In the genomic region with DNA sequence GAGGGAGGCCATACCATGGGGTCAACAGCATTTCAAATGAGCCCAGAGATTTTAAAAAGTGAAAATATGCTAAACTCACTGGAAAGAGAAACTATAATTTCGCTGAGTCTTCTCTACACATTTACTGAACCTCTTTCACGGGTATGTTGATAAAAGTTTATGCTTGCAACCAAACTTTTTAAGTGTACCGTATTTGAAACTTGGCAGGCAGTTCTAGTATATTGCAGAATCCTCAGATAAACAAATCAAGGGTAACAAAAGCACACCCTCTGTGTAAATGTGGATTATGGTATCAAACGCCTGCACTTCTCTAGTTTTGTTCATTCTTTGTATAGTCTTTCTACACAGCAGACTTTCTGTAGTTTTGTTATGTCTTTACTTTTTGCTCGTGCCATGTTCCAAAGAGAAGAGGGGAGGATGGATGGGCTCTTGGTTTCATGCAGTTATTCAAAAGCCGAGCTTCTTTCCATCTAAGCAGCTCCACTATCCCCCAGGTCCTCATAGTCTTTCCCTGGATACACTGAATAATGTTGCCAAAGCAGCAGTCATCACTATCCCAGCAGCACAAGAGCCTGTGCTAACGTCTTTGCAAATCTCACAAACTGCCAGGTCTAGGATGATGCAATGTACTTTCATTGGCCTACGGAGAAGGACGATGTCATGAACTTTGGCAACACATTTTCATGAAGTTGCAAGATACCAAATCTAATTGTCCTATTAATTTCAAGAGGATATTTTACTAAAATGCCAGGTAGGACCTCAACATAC, we compare ENCODE assay signal across 15 cellular contexts.
DNase-seq lines count a peak whose midpoint lies in the region; ATAC-seq and TF ChIP-seq lines count a peak whose summit lies in the region.
"Had no signal": no experiment of that assay in that cellular context is flagged by ENCODE, and none has a peak within 500 bp of the region (broad histone marks: within the 10 kb centered on the region; RNA-seq: fewer than 3 reads in every experiment).

No MANE protein-coding gene starts in this region.

- H2AK5ac ChIP-seq in IMR-90 (ENCODE audit: low read depth, low read length), result no peak overlapping the region

- H2AK9ac ChIP-seq in IMR-90 (replicated peaks; ENCODE audit: low read depth, low read length, poor library complexity), result no peak overlapping the region

- H4K91ac ChIP-seq in IMR-90 (ENCODE audit: insufficient read depth, low read depth, low read length), result no peak overlapping the region

- H3K27ac ChIP-seq in IMR-90 (ENCODE audit: insufficient read depth, low read length), result no peak overlapping the region
- no peak overlapping the region for H3K27ac ChIP-seq in left lung
- H3K27ac ChIP-seq in stomach smooth muscle (ENCODE audit: low read length), result peak overlapping the region; percentile 37
- H3K27ac ChIP-seq in smooth muscle cell (ENCODE audit: low read depth), result no peak overlapping the region
- no peak overlapping the region for H3K27ac ChIP-seq in naive thymus-derived CD4-positive, alpha-beta T cell (ENCODE audit: low read depth, low read length)
- H3K27ac ChIP-seq: adrenal gland, C4-2B, pancreas, tibial nerve had no signal

- no peak overlapping the region for H3K4ac ChIP-seq in IMR-90 (ENCODE audit: low read depth, low read length)

- CTCF ChIA-PET in IMR-90 (lab: Yijun Ruan, JAX), result no interaction called here
- CTCF ChIA-PET in naive thymus-derived CD4-positive, alpha-beta T cell (lab: Charles Lee), result no interaction called here
- CTCF ChIA-PET in Caco-2 (lab: Charles Lee), result no interaction called here

- peaks cover 0 to 24% (median 9%) of the 10 kb centered on the region in 5 donors for H3K36me3 Mint-ChIP-seq in naive thymus-derived CD4-positive, alpha-beta T cell
- H3K36me3 Mint-ChIP-seq in Caco-2 (ENCODE audit: insufficient read depth, unreplicated experiment), result peaks cover 11% of the 10 kb centered on the region

- H2BK20ac ChIP-seq in IMR-90 (ENCODE audit: low read depth, low read length), result no peak overlapping the region

- no peaks in the 10 kb centered on the region for H3K4me1 ChIP-seq in IMR-90 (ENCODE audit: control insufficient read depth, insufficient read depth, low read length)
- no peaks in the 10 kb centered on the region for H3K4me1 ChIP-seq in left lung
- H3K4me1 ChIP-seq in stomach smooth muscle (ENCODE audit: control insufficient read depth, insufficient read depth, low read length), result peaks cover 9% of the 10 kb centered on the region
- H3K4me1 ChIP-seq in smooth muscle cell (ENCODE audit: low read depth), result no peaks in the 10 kb centered on the region
- no peaks in the 10 kb centered on the region for H3K4me1 ChIP-seq in naive thymus-derived CD4-positive, alpha-beta T cell (ENCODE audit: control insufficient read depth in 2 of 2, insufficient read depth in 2 of 2, low read length in 2 of 2)
- H3K4me1 ChIP-seq in Caco-2, result 0 out of 2 replicates have a peak, but pooled peaks cover 3% of the 10 kb centered on the region
- H3K4me1 ChIP-seq: adrenal gland, pancreas had no signal

- H3K9me3 ChIP-seq in IMR-90 (ENCODE audit: control insufficient read depth, insufficient read depth, low read length) (no peaks in the 10 kb centered on the region), left lung (no peaks in the 10 kb centered on the region), stomach smooth muscle (ENCODE audit: control insufficient read depth in 2 of 2, low read length in 2 of 2) (no peaks in the 10 kb centered on the region), smooth muscle cell (replicated peaks; ENCODE audit: low read depth) (no peaks in the 10 kb centered on the region), Caco-2 (no peaks in the 10 kb centered on the region)
- H3K9me3 ChIP-seq in naive thymus-derived CD4-positive, alpha-beta T cell (ENCODE audit: control insufficient read depth in 2 of 3, low read length in 3 of 3), result no peaks in the 10 kb centered on the region
- H3K9me3 ChIP-seq: adrenal gland, pancreas, tibial nerve had no signal

- no peak overlapping the region for H3K18ac ChIP-seq in IMR-90 (ENCODE audit: low read depth, low read length)

- POLR2A ChIA-PET in IMR-90 (lab: Charles Lee; ENCODE audit: unreplicated experiment), result no interaction called here
- POLR2A ChIA-PET in naive thymus-derived CD4-positive, alpha-beta T cell (lab: Charles Lee), result no interaction called here
- POLR2A ChIA-PET in Caco-2 (lab: Charles Lee), result no interaction called here

- H3K9ac ChIP-seq in IMR-90 (ENCODE audit: low read depth, low read length) (no peak overlapping the region), stomach smooth muscle (ENCODE audit: low read length in 2 of 2) (peak overlapping the region; percentile 1 to 44), smooth muscle cell (ENCODE audit: low read depth) (no peak overlapping the region)

- no peak for TF ChIP-seq CTCF in IMR-90 (conservative IDR thresholded peaks at IDR 0.05; ENCODE audit: low read depth, low read length)
- no peak for TF ChIP-seq CTCF in left lung (IDR thresholded peaks at IDR 0.05)
- TF ChIP-seq CTCF in smooth muscle cell (IDR thresholded peaks at IDR 0.05; ENCODE audit: borderline replicate concordance, insufficient read depth, poor library complexity, severe bottlenecking), result no peak
- no peak for TF ChIP-seq CTCF in Caco-2 (IDR thresholded peaks at IDR 0.05; ENCODE audit: insufficient read depth in 1 of 2, low read depth in 1 of 2, low read length in 1 of 2, severe bottlenecking in 1 of 2, unreplicated experiment in 1 of 2)

- peaks cover 0 to 4% (median 0%) of the 10 kb centered on the region in 5 donors for H3K27me3 Mint-ChIP-seq in naive thymus-derived CD4-positive, alpha-beta T cell
- no peaks in the 10 kb centered on the region for H3K27me3 Mint-ChIP-seq in Caco-2 (ENCODE audit: insufficient read depth, unreplicated experiment)

- peaks cover 5 to 80% (median 39%) of the 10 kb centered on the region in 7 donors for H3K4me1 Mint-ChIP-seq in naive thymus-derived CD4-positive, alpha-beta T cell
- peaks cover 6% of the 10 kb centered on the region for H3K4me1 Mint-ChIP-seq in Caco-2 (ENCODE audit: low read depth, unreplicated experiment)
- H3K4me1 Mint-ChIP-seq: mesothelial cell of epicardium had no signal

- H4K20me1 ChIP-seq in IMR-90 (ENCODE audit: insufficient read depth, low read length) (no peaks in the 10 kb centered on the region), smooth muscle cell (ENCODE audit: low read depth) (no peaks in the 10 kb centered on the region)

- no peaks in the 10 kb centered on the region for H3K36me3 ChIP-seq in IMR-90 (ENCODE audit: control insufficient read depth, insufficient read depth, low read length)
- H3K36me3 ChIP-seq in left lung, result no peaks in the 10 kb centered on the region
- H3K36me3 ChIP-seq in stomach smooth muscle (ENCODE audit: control insufficient read depth in 2 of 2, insufficient read depth in 2 of 2, low read length in 2 of 2), result no peaks in the 10 kb centered on the region
- H3K36me3 ChIP-seq in smooth muscle cell (ENCODE audit: low read depth), result no peaks in the 10 kb centered on the region
- H3K36me3 ChIP-seq in naive thymus-derived CD4-positive, alpha-beta T cell (ENCODE audit: control insufficient read depth in 2 of 3, insufficient read depth in 3 of 3, low read length in 3 of 3), result no peaks in the 10 kb centered on the region
- H3K36me3 ChIP-seq in Caco-2 (ENCODE audit: control insufficient read depth, insufficient read depth, low read length), result no peaks in the 10 kb centered on the region
- H3K36me3 ChIP-seq: adrenal gland, pancreas, tibial nerve had no signal

- H3K79me2 ChIP-seq in smooth muscle cell (ENCODE audit: low read depth), result no peaks in the 10 kb centered on the region

- H3K79me1 ChIP-seq in IMR-90 (ENCODE audit: low read depth in 1 of 2, low read length in 2 of 2), result no peaks in the 10 kb centered on the region

- H3K23ac ChIP-seq in IMR-90 (ENCODE audit: low read depth, low read length), result no peak overlapping the region

- H3K9me3 Mint-ChIP-seq in naive thymus-derived CD4-positive, alpha-beta T cell, result no peaks in the 10 kb centered on the region
- H3K9me3 Mint-ChIP-seq in Caco-2 (ENCODE audit: unreplicated experiment), result no peaks in the 10 kb centered on the region

- H3F3A ChIP-seq in smooth muscle cell (ENCODE audit: low read depth), result no peaks in the 10 kb centered on the region

- no peak overlapping the region for H2BK5ac ChIP-seq in IMR-90 (ENCODE audit: low read depth, low read length, poor library complexity, severe bottlenecking)

- no peak overlapping the region for H2AFZ ChIP-seq in IMR-90 (replicated peaks; ENCODE audit: low read length, poor library complexity)
- H2AFZ ChIP-seq in smooth muscle cell (ENCODE audit: low read depth), result no peak overlapping the region

- H3K4me3 Mint-ChIP-seq in naive thymus-derived CD4-positive, alpha-beta T cell, result no peak overlapping the region
- no peak overlapping the region for H3K4me3 Mint-ChIP-seq in Caco-2 (ENCODE audit: unreplicated experiment)
- H3K4me3 Mint-ChIP-seq: mesothelial cell of epicardium had no signal

- no peak for TF ChIP-seq POLR2A in IMR-90 (IDR thresholded peaks at IDR 0.05; ENCODE audit: low read depth, low read length)

- dilution Hi-C loops in IMR-90 (cut with HindIII; ENCODE audit: low sequenced_read_pairs, unreplicated experiment), result no loop called here

- H3K4me3 ChIP-seq in IMR-90 (ENCODE audit: insufficient read depth, low read depth, low read length) (no peak overlapping the region), left lung (no peak overlapping the region), stomach smooth muscle (ENCODE audit: low read length in 2 of 2) (peak overlapping the region; percentile 49 to 59), smooth muscle cell (no peak overlapping the region), Caco-2 (ENCODE audit: low read depth, low read length) (no peak overlapping the region)
- no peak overlapping the region for H3K4me3 ChIP-seq in naive thymus-derived CD4-positive, alpha-beta T cell (ENCODE audit: low read length)
- H3K4me3 ChIP-seq: adrenal gland, pancreas, tibial nerve had no signal

- TF ChIP-seq RAD21 in IMR-90 (IDR thresholded peaks at IDR 0.05; ENCODE audit: low read length), result no peak

- BruUV-seq in IMR-90 (replicated peaks; lab: Mats Ljungman, UMichigan), result no TSS peak
- no TSS peak for BruUV-seq in Caco-2 (replicated peaks; lab: Mats Ljungman, UMichigan)

- 0 out of 4 replicates have a peak overlapping the region, but pooled peaks of 1 of the 2 experiments have one; percentile 12 for H4K8ac ChIP-seq in IMR-90 (ENCODE audit: low read depth in 2 of 2, low read length in 2 of 2)

- no peaks in the 10 kb centered on the region for H3K27me3 ChIP-seq in IMR-90 (ENCODE audit: control insufficient read depth, insufficient read depth, low read length)
- no peaks in the 10 kb centered on the region for H3K27me3 ChIP-seq in left lung
- H3K27me3 ChIP-seq in stomach smooth muscle (ENCODE audit: control insufficient read depth in 1 of 2, insufficient read depth in 2 of 2, low read length in 2 of 2), result no peaks in the 10 kb centered on the region
- H3K27me3 ChIP-seq in smooth muscle cell (ENCODE audit: low read depth), result no peaks in the 10 kb centered on the region
- H3K27me3 ChIP-seq in naive thymus-derived CD4-positive, alpha-beta T cell (ENCODE audit: control insufficient read depth in 2 of 2, insufficient read depth in 2 of 2, low read length in 2 of 2), result no peaks in the 10 kb centered on the region
- H3K27me3 ChIP-seq in Caco-2 (replicated peaks; ENCODE audit: control insufficient read depth, insufficient read depth, low read length), result no peaks in the 10 kb centered on the region
- H3K27me3 ChIP-seq: adrenal gland, pancreas, tibial nerve had no signal

- no peak overlapping the region for H3K14ac ChIP-seq in IMR-90 (replicated peaks; ENCODE audit: low read depth, low read length)

- no peak overlapping the region for H4K5ac ChIP-seq in IMR-90 (ENCODE audit: low read depth, low read length)

- no peaks in the 10 kb centered on the region for H3K9me1 ChIP-seq in IMR-90 (ENCODE audit: insufficient read depth, low read length)

- WGBS in IMR-90 (ENCODE audit: extremely low coverage in 2 of 2, insufficient read length in 1 of 2), 2 experiments, result no CpG with 5 or more reads among the region's 9 CpGs
- 86% methylated on average over 9 of the region's 9 CpGs for WGBS in smooth muscle cell (ENCODE audit: low lambda C conversion rate)

- no peak overlapping the region for H2BK120ac ChIP-seq in IMR-90 (ENCODE audit: low read depth, low read length)

- no peak overlapping the region for H2BK15ac ChIP-seq in IMR-90 (ENCODE audit: low read depth, low read length)

- H3K56ac ChIP-seq in IMR-90 (ENCODE audit: extremely low read depth, insufficient read depth, low read length), result no peak overlapping the region

- H3K4me2 ChIP-seq in IMR-90 (ENCODE audit: low read depth, low read length) (peak overlapping the region; percentile 68), smooth muscle cell (no peak overlapping the region)

- intact Hi-C loops in IMR-90 (cut with micrococcal nuclease), result loop anchor here (10.0 kb wide), 1 partner anchor 117 kb away; no protein-coding TSS in a partner anchor
- intact Hi-C loops in left lung (cut with DNase I), result no loop called here
- intact Hi-C loops in naive thymus-derived CD4-positive, alpha-beta T cell (cut with micrococcal nuclease), result no loop called here
- intact Hi-C loops in Caco-2 (cut with micrococcal nuclease; ENCODE audit: unreplicated experiment), result no loop called here

- DNase-seq in IMR-90, result peak; percentile 30
- no peak for DNase-seq in left lung
- DNase-seq in smooth muscle cell (lab: John Stamatoyannopoulos, UW; ENCODE audit: unreplicated experiment), result no peak
- no peak for DNase-seq in naive thymus-derived CD4-positive, alpha-beta T cell
- no peak for DNase-seq in Caco-2
- DNase-seq: activated CD4-positive, alpha-beta T cell treated with anti-CD3 and anti-CD28 coated beads, Interleukin-2, amount 50 U/mL, for 48 hours; NCI-H1105; pancreas had no signal

- H3K27ac Mint-ChIP-seq in naive thymus-derived CD4-positive, alpha-beta T cell, result no peak overlapping the region
- H3K27ac Mint-ChIP-seq in Caco-2 (ENCODE audit: unreplicated experiment), result no peak overlapping the region
- H3K27ac Mint-ChIP-seq: mesothelial cell of epicardium had no signal

- in situ Hi-C loops in IMR-90 (cut with MboI; ENCODE audit: low sequenced_read_pairs), result no loop called here

- ATAC-seq in IMR-90 (ENCODE audit: low read depth), result no peak
- peak; percentile 59 for ATAC-seq in esophagus mucosa
- peak; percentile 67 for ATAC-seq in left lung
- no peak for ATAC-seq in GM18861 (IDR thresholded peaks at IDR 0.05; ENCODE audit: unreplicated experiment)
- no peak for ATAC-seq in naive thymus-derived CD4-positive, alpha-beta T cell

Comparison
In these comparisons a context has a peak if more than half of its experiments do, and no peak if none do; other contexts are left out.
1. ATAC-seq: peak in esophagus mucosa (single experiment) and left lung (single experiment); none in IMR-90 (single experiment), GM18861 (single experiment) and naive thymus-derived CD4-positive, alpha-beta T cell (single experiment).
2. H3K4me3 ChIP-seq: peak in stomach smooth muscle (2 of 2); none in IMR-90 (single experiment), left lung (0 of 2), smooth muscle cell (single experiment), naive thymus-derived CD4-positive, alpha-beta T cell (single experiment) and Caco-2 (single experiment).
3. H3K9ac ChIP-seq: peak in stomach smooth muscle (2 of 2); none in IMR-90 (single experiment) and smooth muscle cell (single experiment).